In genomic region chr15:75578948-75579908, GRCh38 we compare ENCODE assay signal across 1 cellular context.
TF ChIP-seq lines count a peak whose summit lies in the region.

Gene PTPN9, minus strand, starts transcription at chr15:75579315. Its CDS starts 539 bp downstream, at chr15:75578776.

TF ChIP-seq in HepG2, 621 proteins besides CTCF, POLR2A, EP300 and RAD21 (continued from another document and continues in another):
- TF ChIP-seq ZNF276 (CRISPR knock-in tag; IDR thresholded peaks at IDR 0.05; ENCODE audit: low read depth) (no peak), POLR2AphosphoS5 (IDR thresholded peaks at IDR 0.05; ENCODE audit: low read depth, low read length) (peak; percentile 36; the same call in 1 of the 2 replicates), TBP (CRISPR knock-in tag; IDR thresholded peaks at IDR 0.05) (no peak), ARID4A (CRISPR knock-in tag; IDR thresholded peaks at IDR 0.05; ENCODE audit: borderline replicate concordance) (peak; percentile 34; the same call in 1 of the 2 replicates), TAF1 (CRISPR knock-in tag; IDR thresholded peaks at IDR 0.05) (peak; percentile 60), ZNF407 (CRISPR knock-in tag; IDR thresholded peaks at IDR 0.05; ENCODE audit: not compliant biosample characterization) (no peak), KLF6 (CRISPR knock-in tag; IDR thresholded peaks at IDR 0.05) (no peak), ZBTB25 (CRISPR knock-in tag; IDR thresholded peaks at IDR 0.05) (peak; percentile 38; the same call in 1 of the 2 replicates), ZNF577 (CRISPR knock-in tag; IDR thresholded peaks at IDR 0.05; ENCODE audit: borderline replicate concordance, low read depth) (no peak), ZNF619 (CRISPR knock-in tag; IDR thresholded peaks at IDR 0.05) (0 out of 2 replicates have a peak, but pooled peaks have one; percentile 30), SMAD1 (CRISPR knock-in tag; IDR thresholded peaks at IDR 0.05; ENCODE audit: borderline replicate concordance, low read depth) (0 out of 2 replicates have a peak, but pooled peaks have one; percentile 37), NCOA2 (CRISPR knock-in tag; IDR thresholded peaks at IDR 0.05) (no peak), ELF4 (CRISPR knock-in tag; IDR thresholded peaks at IDR 0.05; ENCODE audit: borderline replicate concordance) (no peak), CHD2 (IDR thresholded peaks at IDR 0.05; ENCODE audit: low read depth, low read length) (no peak; the same call in 1 of the 2 replicates), ZNF703 (CRISPR knock-in tag; IDR thresholded peaks at IDR 0.05; ENCODE audit: borderline replicate concordance) (no peak), ZC3H4 (CRISPR knock-in tag; IDR thresholded peaks at IDR 0.05; ENCODE audit: borderline replicate concordance) (no peak), HDAC1 (CRISPR knock-in tag; IDR thresholded peaks at IDR 0.05) (peak; percentile 56), TFDP2 (CRISPR knock-in tag; IDR thresholded peaks at IDR 0.05) (0 out of 2 replicates have a peak, but pooled peaks have one; percentile 27), SMC3 (IDR thresholded peaks at IDR 0.05; ENCODE audit: low read length) (no peak), PBX3 (CRISPR knock-in tag; IDR thresholded peaks at IDR 0.05; ENCODE audit: borderline replicate concordance) (0 out of 2 replicates have a peak, but pooled peaks have one; percentile 12), LRRFIP1 (CRISPR knock-in tag; conservative IDR thresholded peaks at IDR 0.05) (no peak), ARNTL (CRISPR knock-in tag; IDR thresholded peaks at IDR 0.05) (no peak), ZNF367 (CRISPR knock-in tag; IDR thresholded peaks at IDR 0.05; ENCODE audit: borderline replicate concordance) (no peak), ERF (CRISPR knock-in tag; IDR thresholded peaks at IDR 0.05) (0 out of 2 replicates have a peak, but pooled peaks have one; percentile 9), ZFP37 (CRISPR knock-in tag; IDR thresholded peaks at IDR 0.05; ENCODE audit: borderline replicate concordance) (no peak), ASH2L (IDR thresholded peaks at IDR 0.05; ENCODE audit: insufficient read length, low read depth, low read length) (peak; percentile 59), EHMT2 (IDR thresholded peaks at IDR 0.05; ENCODE audit: borderline replicate concordance, low read depth, low read length) (no peak), KAT8 (CRISPR knock-in tag; IDR thresholded peaks at IDR 0.05) (0 out of 2 replicates have a peak, but pooled peaks have one; percentile 17), ZNF749 (CRISPR knock-in tag; IDR thresholded peaks at IDR 0.05; ENCODE audit: borderline replicate concordance) (peak; percentile 28; the same call in 1 of the 2 replicates), EZH2 (conservative IDR thresholded peaks at IDR 0.05; ENCODE audit: low read depth, low read length) (no peak), ZNF546 (CRISPR knock-in tag; conservative IDR thresholded peaks at IDR 0.05) (no peak; the same call in 1 of the 2 replicates), SKI (IDR thresholded peaks at IDR 0.05; ENCODE audit: partially characterized antibody) (peak; percentile 25), BORCS8-MEF2B (CRISPR knock-in tag; IDR thresholded peaks at IDR 0.05) (no peak), MXD3 (CRISPR knock-in tag; IDR thresholded peaks at IDR 0.05) (no peak; the same call in 1 of the 2 replicates), MED1 (CRISPR knock-in tag; IDR thresholded peaks at IDR 0.05) (peak; percentile 8; the same call in 1 of the 2 replicates), RARA (CRISPR knock-in tag; IDR thresholded peaks at IDR 0.05) (no peak), HOXD1 (CRISPR knock-in tag; IDR thresholded peaks at IDR 0.05) (0 out of 2 replicates have a peak, but pooled peaks have one; percentile 29)
